In the genomic region with DNA sequence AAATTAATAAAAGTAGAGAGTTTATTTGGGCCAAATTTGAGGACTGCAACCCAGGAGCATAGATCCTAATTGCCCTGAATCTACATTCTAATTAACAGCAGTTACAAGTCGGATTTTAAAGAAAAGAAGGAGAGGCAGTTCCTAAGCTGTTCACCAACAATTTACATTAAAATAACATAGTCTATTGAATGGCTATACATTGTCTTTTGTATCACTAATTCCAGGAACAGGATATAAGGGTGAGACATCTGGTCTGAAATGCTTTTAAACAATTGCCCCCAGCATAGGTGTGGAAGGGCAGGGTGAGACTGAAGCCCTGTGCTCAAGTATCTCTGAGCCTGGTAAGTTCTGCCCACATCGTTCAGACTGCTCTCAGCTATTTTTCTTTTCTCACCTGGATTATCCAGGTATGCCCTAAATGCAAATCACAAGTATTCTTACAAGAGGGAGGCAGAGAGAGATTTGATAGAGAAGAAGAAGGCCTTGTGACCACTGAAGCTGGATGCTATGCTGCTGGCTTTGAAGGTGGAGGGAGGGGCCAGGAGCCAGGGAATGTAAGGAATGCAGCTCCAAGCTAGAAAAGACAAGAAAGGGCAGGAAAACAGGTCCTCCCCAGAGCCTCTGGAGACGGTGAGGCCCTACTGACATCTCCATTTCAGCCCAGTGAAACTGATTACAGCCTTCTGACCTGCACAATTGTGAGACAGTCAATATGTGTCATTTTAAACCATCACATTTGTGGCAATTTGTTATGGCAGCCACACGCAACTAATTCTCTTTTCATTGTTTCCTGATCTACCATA, we compare ENCODE assay signal across 12 cellular contexts.
A peak's percentile ranks its signal among the peaks of the same experiment; 100 is the strongest.
DNase-seq lines count a peak whose midpoint lies in the region; ATAC-seq, FAIRE-seq and TF ChIP-seq lines count a peak whose summit lies in the region.
"Had no signal": no experiment of that assay in that cellular context is flagged by ENCODE, and none has a peak within 500 bp of the region (broad histone marks: within the 10 kb centered on the region; RNA-seq: fewer than 3 reads in every experiment).

No MANE protein-coding gene starts in this region.

- TF ChIP-seq CTCF in HepG2 (CRISPR knock-in tag; IDR thresholded peaks at IDR 0.05): no peak
- TF ChIP-seq CTCF in right lobe of liver (IDR thresholded peaks at IDR 0.05): no peak
- no peak for TF ChIP-seq CTCF in WTC11 (IDR thresholded peaks at IDR 0.05)
- TF ChIP-seq CTCF in upper lobe of right lung (IDR thresholded peaks at IDR 0.05): no peak

- peaks cover 7% of the 10 kb centered on the region for H3K9me3 Mint-ChIP-seq in WTC11
- H3K9me3 Mint-ChIP-seq: activated naive CD8-positive, alpha-beta T cell treated with anti-CD3 and anti-CD28 coated beads, Interleukin-2, amount 50 U/mL, for 24 hours had no signal

- peak overlapping the region; percentile 38 for H3K4me3 Mint-ChIP-seq in WTC11
- H3K4me3 Mint-ChIP-seq: activated naive CD8-positive, alpha-beta T cell treated with anti-CD3 and anti-CD28 coated beads, Interleukin-2, amount 50 U/mL, for 24 hours had no signal

- POLR2A ChIA-PET in HepG2 (lab: Yijun Ruan, JAX): interaction anchor here (0.8 to 2.3 kb wide), 6 partner anchors 9 to 295 kb away, joined by 3 to 31 read pairs (median 6); no protein-coding TSS in a partner anchor
- POLR2A ChIA-PET in WTC11 (lab: Charles Lee): no interaction called here

- H3K27me3 ChIP-seq in HepG2 (ENCODE audit: control insufficient read depth in 1 of 2, insufficient read depth in 2 of 2, low read length in 2 of 2): no peaks in the 10 kb centered on the region
- no peaks in the 10 kb centered on the region for H3K27me3 ChIP-seq in right lobe of liver
- no peaks in the 10 kb centered on the region for H3K27me3 ChIP-seq in upper lobe of right lung

- peak overlapping the region; percentile 99 for H3K27ac Mint-ChIP-seq in WTC11
- H3K27ac Mint-ChIP-seq: activated naive CD8-positive, alpha-beta T cell treated with anti-CD3 and anti-CD28 coated beads, Interleukin-2, amount 50 U/mL, for 24 hours had no signal

- intact Hi-C loops in HepG2 (cut with micrococcal nuclease; ENCODE audit: unreplicated experiment) (loop anchor here (5.0 kb wide), 1 partner anchor 176 kb away; no protein-coding TSS in a partner anchor), right lobe of liver (cut with DNase I) (no loop called here), upper lobe of right lung (cut with DNase I) (no loop called here), posterior cingulate gyrus (cut with DNase I) (no loop called here)

- TF ChIP-seq POLR2A in HepG2 (IDR thresholded peaks at IDR 0.05; ENCODE audit: insufficient read depth in 1 of 2, low read depth in 2 of 2, low read length in 2 of 2) (no peak), right lobe of liver (IDR thresholded peaks at IDR 0.05) (no peak)

- TF ChIP-seq EP300 in HepG2 (IDR thresholded peaks at IDR 0.05; ENCODE audit: low read depth in 2 of 2, low read length in 2 of 2) (peak in 1 of 2 experiments; percentile 37; a peak in 1 of 4 replicates), HepG2 (CRISPR knock-in tag; IDR thresholded peaks at IDR 0.05; ENCODE audit: borderline replicate concordance) (0 out of 2 replicates have a peak, but pooled peaks have one; percentile 20)

- 0 out of 2 replicates have a peak, but pooled peaks cover 5% of the 10 kb centered on the region for H3K36me3 Mint-ChIP-seq in WTC11

- DNase-seq in HepG2 (ENCODE audit: low spot score): peak; percentile 50
- no peak for DNase-seq in right lobe of liver
- peak; percentile 81 for DNase-seq in WTC11 (ENCODE audit: low spot score)
- peak; percentile 61 for DNase-seq in iPS-NIHi11 (ENCODE audit: low spot score)
- DNase-seq in upper lobe of right lung: no peak
- no peak for DNase-seq in NCI-H2107 (lab: John Stamatoyannopoulos, UW)
- DNase-seq in posterior cingulate gyrus: no peak
- DNase-seq: activated naive CD8-positive, alpha-beta T cell treated with anti-CD3 and anti-CD28 coated beads, Interleukin-2, amount 50 U/mL, for 24 hours; kidney; stimulated activated CD4-positive, alpha-beta T cell treated with anti-CD3 and anti-CD28 coated beads, Interleukin-2, amount 100 ng/mL, for 48 hours had no signal

- CTCF ChIA-PET in HepG2 (lab: Yijun Ruan, JAX; ENCODE audit: low intra/inter-chr PET ratio, low total read pairs) (no interaction called here), WTC11 (lab: Charles Lee) (interaction anchor here (0.8 to 1.1 kb wide), 6 partner anchors 9 to 431 kb away, joined by 3 to 6 read pairs (median 3); no protein-coding TSS in a partner anchor)

- H4K20me1 ChIP-seq in HepG2 (ENCODE audit: insufficient read depth, low read length): no peaks in the 10 kb centered on the region

- ATAC-seq in HepG2: no peak
- ATAC-seq in right lobe of liver: no peak
- peak; percentile 96 for ATAC-seq in WTC11
- ATAC-seq in upper lobe of right lung: peak; percentile 37
- no peak for ATAC-seq in GM18868 (IDR thresholded peaks at IDR 0.05; ENCODE audit: unreplicated experiment)
- ATAC-seq: activated naive CD8-positive, alpha-beta T cell treated with anti-CD3 and anti-CD28 coated beads, Interleukin-2, amount 50 U/mL, for 24 hours had no signal

- H3K4me1 Mint-ChIP-seq in WTC11: peaks cover 66% of the 10 kb centered on the region
- H3K4me1 Mint-ChIP-seq: activated naive CD8-positive, alpha-beta T cell treated with anti-CD3 and anti-CD28 coated beads, Interleukin-2, amount 50 U/mL, for 24 hours had no signal

- peak overlapping the region; percentile 2; the same call in 1 of the 2 replicates for H3K4me2 ChIP-seq in HepG2 (ENCODE audit: low read depth, low read length)

- no peaks in the 10 kb centered on the region for H3K27me3 Mint-ChIP-seq in WTC11 (ENCODE audit: low read depth)

- 54% methylated on average over 4 of the region's 4 CpGs for WGBS in HepG2 (ENCODE audit: low lambda C conversion rate)
- WGBS in right lobe of liver (ENCODE audit: insufficient coverage, low coverage, low lambda C conversion rate, missing lambda C conversion rate): 51% methylated on average over 4 of the region's 4 CpGs

- no peaks in the 10 kb centered on the region for H3K36me3 ChIP-seq in HepG2 (replicated peaks in 1 of 2; ENCODE audit: control insufficient read depth in 1 of 2, insufficient read depth in 2 of 2, low read length in 2 of 2)
- no peaks in the 10 kb centered on the region for H3K36me3 ChIP-seq in right lobe of liver
- no peaks in the 10 kb centered on the region for H3K36me3 ChIP-seq in upper lobe of right lung

- H3K27ac ChIP-seq in HepG2 (ENCODE audit: extremely low read length, insufficient read depth, low read length) (peak overlapping the region; percentile 30), right lobe of liver (no peak overlapping the region), upper lobe of right lung (no peak overlapping the region)

- no peak for TF ChIP-seq RAD21 in HepG2 (CRISPR knock-in tag; IDR thresholded peaks at IDR 0.05)

- H3K9me3 ChIP-seq in HepG2 (ENCODE audit: low read length) (no peaks in the 10 kb centered on the region), right lobe of liver (no peaks in the 10 kb centered on the region), upper lobe of right lung (no peaks in the 10 kb centered on the region)

- no peak overlapping the region for H3K9ac ChIP-seq in HepG2 (ENCODE audit: insufficient read depth, low read depth, low read length)

- no peaks in the 10 kb centered on the region for H3K79me2 ChIP-seq in HepG2 (ENCODE audit: insufficient read depth, low read length)

- H3K4me1 ChIP-seq in HepG2 (ENCODE audit: insufficient read depth, low read length): peaks cover 88% of the 10 kb centered on the region
- peaks cover 0 to 28% (median 10%) of the 10 kb centered on the region in 4 donors for H3K4me1 ChIP-seq in right lobe of liver
- H3K4me1 ChIP-seq in upper lobe of right lung: no peaks in the 10 kb centered on the region

- BruUV-seq in HepG2 (replicated peaks; lab: Mats Ljungman, UMichigan): no TSS peak

- peak; percentile 4 for FAIRE-seq in HepG2 (lab: Jason Lieb, UNC)
- FAIRE-seq: endometrium, kidney had no signal

- no peak overlapping the region for H2AFZ ChIP-seq in HepG2 (ENCODE audit: low read length)

- H3K4me3 ChIP-seq in HepG2 (replicated peaks in 1 of 3; ENCODE audit: insufficient read depth in 1 of 3, low read depth in 2 of 3, low read length in 3 of 3) (no peak overlapping the region), right lobe of liver (no peak overlapping the region), upper lobe of right lung (no peak overlapping the region)

- in situ Hi-C loops in HepG2 (cut with HindIII; ENCODE audit: extremely low pct_ligation_motif_present, low pct_unique_long_range_greater_than_20kb): no loop called here

TF ChIP-seq in HepG2, 621 proteins besides CTCF, POLR2A, EP300 and RAD21 (continues in another document):
- 0 out of 2 replicates have a peak, but pooled peaks have one; percentile 15 for TF ChIP-seq SMAD3 (CRISPR knock-in tag; IDR thresholded peaks at IDR 0.05)
- no peak for TF ChIP-seq SOX13 (IDR thresholded peaks at IDR 0.05)
- peak in 1 of 2 experiments; percentile 54; a peak in 2 of 4 replicates for TF ChIP-seq SOX13 (CRISPR knock-in tag; conservative IDR thresholded peaks at IDR 0.05 in 1 of 2, IDR thresholded peaks at IDR 0.05 in 1 of 2)
- no peak for TF ChIP-seq CBX5 (CRISPR knock-in tag; IDR thresholded peaks at IDR 0.05; ENCODE audit: borderline replicate concordance)

TF ChIP-seq in WTC11, 78 proteins besides CTCF, POLR2A, EP300 and RAD21 (continues in another document):
- TF ChIP-seq RELA (CRISPR knock-in tag; IDR thresholded peaks at IDR 0.05; ENCODE audit: borderline replicate concordance) (no peak), PRRX2 (CRISPR knock-in tag; IDR thresholded peaks at IDR 0.05) (no peak), ZNF281 (CRISPR knock-in tag; IDR thresholded peaks at IDR 0.05) (no peak), JAZF1 (CRISPR knock-in tag; IDR thresholded peaks at IDR 0.05) (no peak), ETV6 (CRISPR knock-in tag; IDR thresholded peaks at IDR 0.05) (peak; percentile 16; the same call in 1 of the 2 replicates)

Comparison
In these comparisons a context has a peak if more than half of its experiments do, and no peak if none do; other contexts are left out.
1. DNase-seq: peak in HepG2 (single experiment), WTC11 (single experiment) and iPS-NIHi11 (single experiment); none in right lobe of liver (0 of 3), upper lobe of right lung (single experiment), NCI-H2107 (single experiment) and posterior cingulate gyrus (0 of 10).
2. ATAC-seq: peak in WTC11 (single experiment) and upper lobe of right lung (single experiment); none in HepG2 (single experiment), right lobe of liver (0 of 4) and GM18868 (single experiment).
3. Of the 50 proteins assayed by ChIP-seq in both HepG2 and WTC11: peak only in HepG2: ATF2, FOXP4, TCF7, ZNF121, ZNF138 and ZNF263; only in WTC11: ETV6 and USF2; in both: SMAD3 and ZNF232; in neither: 40.